18 cellular contexts compared by ENCODE assay signal in the genomic region with DNA sequence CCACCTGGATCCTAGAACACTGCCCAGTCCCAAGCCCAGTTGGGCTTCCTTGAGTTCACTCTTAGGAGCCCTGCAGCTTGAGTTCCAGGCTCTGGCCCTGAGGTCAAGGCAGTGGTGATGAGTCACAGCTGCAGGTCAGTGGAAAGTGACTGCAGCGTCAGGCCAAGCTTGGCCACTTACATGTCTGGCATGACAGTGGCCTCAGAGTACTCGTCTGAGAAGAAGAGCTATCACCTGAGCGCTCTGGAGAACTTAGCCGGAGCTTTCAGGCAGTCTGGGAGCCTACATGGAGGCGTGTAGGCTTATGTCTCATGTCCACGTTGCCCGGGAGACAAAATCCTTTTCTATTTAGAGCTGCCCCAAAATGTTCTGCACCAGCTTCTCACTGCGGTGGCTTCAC.
DNase-seq lines count a peak whose midpoint lies in the region; ATAC-seq, FAIRE-seq and TF ChIP-seq lines count a peak whose summit lies in the region.
"Had no signal": no experiment of that assay in that cellular context is flagged by ENCODE, and none has a peak within 500 bp of the region (broad histone marks: within the 10 kb centered on the region; RNA-seq: fewer than 3 reads in every experiment).

No MANE protein-coding gene starts in this region.

- no peaks in the 10 kb centered on the region for H3K27me3 ChIP-seq in HepG2 (ENCODE audit: control insufficient read depth in 1 of 2, insufficient read depth in 2 of 2, low read length in 2 of 2)
- H3K27me3 ChIP-seq: BE2C had no signal

- BruUV-seq in HepG2 (replicated peaks; lab: Mats Ljungman, UMichigan): no TSS peak

- H3K36me3 Mint-ChIP-seq in brain: no peaks in the 10 kb centered on the region
- H3K36me3 Mint-ChIP-seq: activated naive CD4-positive, alpha-beta T cell treated with anti-CD3 and anti-CD28 coated beads, Interleukin-2, amount 50 U/mL, for 72 hours; mesothelial cell of epicardium had no signal

- intact Hi-C loops in HepG2 (cut with micrococcal nuclease; ENCODE audit: unreplicated experiment): no loop called here

- no peaks in the 10 kb centered on the region for H4K20me1 ChIP-seq in HepG2 (ENCODE audit: insufficient read depth, low read length)

- H3K4me1 Mint-ChIP-seq in brain: peaks cover 37% of the 10 kb centered on the region
- H3K4me1 Mint-ChIP-seq: GM23338, mesothelial cell of epicardium had no signal

- DNase-seq in A549 (ENCODE audit: low read depth in 1 of 2, low spot score in 1 of 2): peak in 1 of 2 experiments; percentile 24
- DNase-seq in HK-2 (ENCODE audit: unreplicated experiment): peak; percentile 37
- DNase-seq in HepG2 (ENCODE audit: low spot score): no peak
- DNase-seq in H4 (ENCODE audit: low spot score): no peak
- no peak for DNase-seq in iPS-NIHi11 (ENCODE audit: low spot score)
- DNase-seq: activated B cell treated with CpG ODN at 0.5 μM for 24 hours; activated CD8-positive, alpha-beta memory T cell treated with anti-CD3 and anti-CD28 coated beads, Interleukin-2, amount 50 U/mL, for 4 hours; BE2C; erythroblast; NCI-H2107 had no signal

- TF ChIP-seq POLR2A in A549 (IDR thresholded peaks at IDR 0.05; ENCODE audit: low read length) (no peak), HepG2 (IDR thresholded peaks at IDR 0.05; ENCODE audit: insufficient read depth in 1 of 2, low read depth in 2 of 2, low read length in 2 of 2) (no peak)

- POLR2A ChIA-PET in A549 (lab: Yijun Ruan, JAX) (no interaction called here), HepG2 (lab: Yijun Ruan, JAX) (no interaction called here)

- H3K9ac ChIP-seq in HepG2 (ENCODE audit: insufficient read depth, low read depth, low read length): no peak overlapping the region
- H3K9ac ChIP-seq: parathyroid adenoma had no signal

- H3K27ac Mint-ChIP-seq in brain: peak overlapping the region in 4 of 5 experiments; percentile 55 to 95 (median 92)
- H3K27ac Mint-ChIP-seq: activated B cell treated with CpG ODN at 0.5 μM for 24 hours, GM23338, mesothelial cell of epicardium had no signal

- no peaks in the 10 kb centered on the region for H3K9me3 Mint-ChIP-seq in brain
- H3K9me3 Mint-ChIP-seq: activated B cell treated with CpG ODN at 0.5 μM for 24 hours; activated naive CD4-positive, alpha-beta T cell treated with anti-CD3 and anti-CD28 coated beads, Interleukin-2, amount 50 U/mL, for 72 hours; GM23338; mesothelial cell of epicardium had no signal

- H3K4me2 ChIP-seq in A549 (peak overlapping the region; percentile 18; the same call in 1 of the 3 replicates), HepG2 (ENCODE audit: low read depth, low read length) (no peak overlapping the region)
- H3K4me2 ChIP-seq: GM23338 had no signal

- no peak for FAIRE-seq in A549 (lab: Jason Lieb, UNC)
- no peak for FAIRE-seq in HepG2 (lab: Jason Lieb, UNC)
- FAIRE-seq: G401.6 had no signal

- no peak overlapping the region for H3K4me3 ChIP-seq in A549
- H3K4me3 ChIP-seq in HepG2 (replicated peaks in 1 of 3; ENCODE audit: insufficient read depth in 1 of 3, low read depth in 2 of 3, low read length in 3 of 3): no peak overlapping the region
- H3K4me3 ChIP-seq: GM23338 had no signal

- H3K36me3 ChIP-seq in HepG2 (replicated peaks in 1 of 2; ENCODE audit: control insufficient read depth in 1 of 2, insufficient read depth in 2 of 2, low read length in 2 of 2): 0 out of 5 replicates have a peak, but pooled peaks cover 0 to 2% of the 10 kb centered on the region in 2 experiments
- H3K36me3 ChIP-seq: BE2C had no signal

- TF ChIP-seq CTCF in A549 (IDR thresholded peaks at IDR 0.05): no peak
- no peak for TF ChIP-seq CTCF in brain (conservative IDR thresholded peaks at IDR 0.05)
- TF ChIP-seq CTCF in HepG2 (CRISPR knock-in tag; IDR thresholded peaks at IDR 0.05): no peak

- no peaks in the 10 kb centered on the region for H3K79me2 ChIP-seq in HepG2 (ENCODE audit: insufficient read depth, low read length)
- H3K79me2 ChIP-seq: parathyroid adenoma had no signal

- H3K27me3 Mint-ChIP-seq in brain: no peaks in the 10 kb centered on the region
- H3K27me3 Mint-ChIP-seq: activated B cell treated with CpG ODN at 0.5 μM for 24 hours had no signal

- no peak overlapping the region for H2AFZ ChIP-seq in HepG2 (ENCODE audit: low read length)
- H2AFZ ChIP-seq: GM23338, parathyroid adenoma had no signal

- CTCF ChIA-PET in A549 (lab: Yijun Ruan, JAX): interaction anchor here (0.6 to 2.4 kb wide), 7 partner anchors 12 to 230 kb away, joined by 3 to 19 read pairs (median 4); no protein-coding TSS in a partner anchor
- CTCF ChIA-PET in HepG2 (lab: Yijun Ruan, JAX; ENCODE audit: low intra/inter-chr PET ratio, low total read pairs): no interaction called here

- in situ Hi-C loops in HepG2 (cut with HindIII; ENCODE audit: extremely low pct_ligation_motif_present, low pct_unique_long_range_greater_than_20kb): no loop called here

- ATAC-seq in A549: peak; percentile 48 to 51; a peak in 3 of 6 replicates
- peak; percentile 28 for ATAC-seq in HepG2
- ATAC-seq in GM21360 (IDR thresholded peaks at IDR 0.05; ENCODE audit: unreplicated experiment): no peak
- ATAC-seq in HG03565 (IDR thresholded peaks at IDR 0.05; ENCODE audit: unreplicated experiment): no peak
- ATAC-seq: GM23338 had no signal

- H3K4me1 ChIP-seq in A549 (peaks cover 16% of the 10 kb centered on the region), HepG2 (ENCODE audit: insufficient read depth, low read length) (no peaks in the 10 kb centered on the region)
- H3K4me1 ChIP-seq: BE2C, parathyroid adenoma had no signal

- WGBS in A549 (ENCODE audit: missing lambda C conversion rate): 79% methylated on average over 8 of the region's 8 CpGs
- 100% methylated on average over 1 of the region's 8 CpGs for WGBS in HepG2 (ENCODE audit: low lambda C conversion rate)

- TF ChIP-seq RAD21 in A549 (conservative IDR thresholded peaks at IDR 0.05 in 1 of 2, IDR thresholded peaks at IDR 0.05 in 1 of 2): no peak
- no peak for TF ChIP-seq RAD21 in HepG2 (CRISPR knock-in tag; IDR thresholded peaks at IDR 0.05)

- no peaks in the 10 kb centered on the region for H3K9me3 ChIP-seq in A549
- H3K9me3 ChIP-seq in HepG2 (ENCODE audit: low read length): no peaks in the 10 kb centered on the region
- H3K9me3 ChIP-seq: BE2C had no signal

- peak overlapping the region in 1 of 2 experiments; percentile 43; a peak in 1 of 6 replicates for H3K27ac ChIP-seq in A549
- no peak overlapping the region for H3K27ac ChIP-seq in HepG2 (ENCODE audit: extremely low read length, insufficient read depth, low read length)
- H3K27ac ChIP-seq: parathyroid adenoma had no signal

- TF ChIP-seq EP300 in A549 (IDR thresholded peaks at IDR 0.05) (no peak), HepG2 (IDR thresholded peaks at IDR 0.05; ENCODE audit: low read depth in 2 of 2, low read length in 2 of 2) (no peak), HepG2 (CRISPR knock-in tag; IDR thresholded peaks at IDR 0.05; ENCODE audit: borderline replicate concordance) (no peak)

- peak overlapping the region in 2 of 5 experiments; percentile 35 to 41 for H3K4me3 Mint-ChIP-seq in brain
- H3K4me3 Mint-ChIP-seq: activated B cell treated with CpG ODN at 0.5 μM for 24 hours, GM23338, mesothelial cell of epicardium had no signal

TF ChIP-seq in A549, 52 proteins besides CTCF, POLR2A, EP300 and RAD21 (continues in another document):
- TF ChIP-seq HOXA7 (CRISPR knock-in tag; IDR thresholded peaks at IDR 0.05) (no peak), NR3C1 (IDR thresholded peaks at IDR 0.05) (no peak), MAZ (IDR thresholded peaks at IDR 0.05; ENCODE audit: borderline replicate concordance, low read depth, low read length) (no peak), BCL3 (IDR thresholded peaks at IDR 0.05) (no peak)
- TF ChIP-seq, protein P1, sequence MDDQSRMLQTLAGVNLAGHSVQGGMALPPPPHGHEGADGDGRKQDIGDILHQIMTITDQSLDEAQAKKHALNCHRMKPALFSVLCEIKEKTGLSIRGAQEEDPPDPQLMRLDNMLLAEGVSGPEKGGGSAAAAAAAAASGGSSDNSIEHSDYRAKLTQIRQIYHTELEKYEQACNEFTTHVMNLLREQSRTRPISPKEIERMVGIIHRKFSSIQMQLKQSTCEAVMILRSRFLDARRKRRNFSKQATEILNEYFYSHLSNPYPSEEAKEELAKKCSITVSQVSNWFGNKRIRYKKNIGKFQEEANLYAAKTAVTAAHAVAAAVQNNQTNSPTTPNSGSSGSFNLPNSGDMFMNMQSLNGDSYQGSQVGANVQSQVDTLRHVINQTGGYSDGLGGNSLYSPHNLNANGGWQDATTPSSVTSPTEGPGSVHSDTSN (IDR thresholded peaks at IDR 0.05): no peak

TF ChIP-seq in HepG2, 621 proteins besides CTCF, POLR2A, EP300 and RAD21:
- TF ChIP-seq FOSL2 (CRISPR knock-in tag; IDR thresholded peaks at IDR 0.05) (peak; percentile 79), FOXM1 (CRISPR knock-in tag; IDR thresholded peaks at IDR 0.05) (no peak), ZNF333 (CRISPR knock-in tag; IDR thresholded peaks at IDR 0.05; ENCODE audit: borderline replicate concordance) (no peak)

Comparison
In these comparisons a context has a peak if more than half of its experiments do, and no peak if none do; other contexts are left out.
1. ATAC-seq: peak in A549 (2 of 2) and HepG2 (single experiment); none in GM21360 (single experiment) and HG03565 (single experiment).